In genomic region chr7:71300603-71301002, GRCh38 we compare ENCODE assay signal across 21 cellular contexts.
DNase-seq lines count a peak whose midpoint lies in the region; ATAC-seq, FAIRE-seq and TF ChIP-seq lines count a peak whose summit lies in the region.
"Had no signal": no experiment of that assay in that cellular context is flagged by ENCODE, and none has a peak within 500 bp of the region (broad histone marks: within the 10 kb centered on the region; RNA-seq: fewer than 3 reads in every experiment).

No MANE protein-coding gene starts in this region.

- no peak overlapping the region for H3K23ac ChIP-seq in H1 (ENCODE audit: insufficient read length)

- no peak overlapping the region for H2AK5ac ChIP-seq in H1 (ENCODE audit: low read depth, low read length)

- no peak overlapping the region; the same call in 1 of the 2 replicates for H3K4me3 ChIP-seq in SK-N-MC
- H3K4me3 ChIP-seq in H1 (ENCODE audit: extremely low read depth in 1 of 4, insufficient read depth in 2 of 4, low read depth in 3 of 4, low read length in 4 of 4): no peak overlapping the region
- no peak overlapping the region for H3K4me3 ChIP-seq in muscle layer of colon (ENCODE audit: low read depth in 1 of 2, low read length in 2 of 2)
- no peak overlapping the region for H3K4me3 ChIP-seq in smooth muscle cell
- H3K4me3 ChIP-seq: BLaER1 treated with 17β-estradiol and CSF1 and Interleukin-3, amounts not matched to agents 10 nM and 100 nM had no signal

- H3K27me3 ChIP-seq in H1 (replicated peaks in 1 of 4; ENCODE audit: control insufficient read depth in 3 of 4, extremely low read depth in 1 of 4, insufficient read depth in 3 of 4, low read length in 3 of 4) (no peaks in the 10 kb centered on the region), muscle layer of colon (ENCODE audit: control insufficient read depth in 1 of 2, insufficient read depth in 2 of 2, low read length in 2 of 2) (no peaks in the 10 kb centered on the region), smooth muscle cell (ENCODE audit: low read depth) (no peaks in the 10 kb centered on the region)
- H3K27me3 ChIP-seq: BLaER1 treated with 17β-estradiol and CSF1 and Interleukin-3, amounts not matched to agents 10 nM and 100 nM had no signal

- H2BK5ac ChIP-seq in H1 (ENCODE audit: low read depth, low read length): no peak overlapping the region

- no peak overlapping the region for H2BK15ac ChIP-seq in H1 (ENCODE audit: low read length)

- H2AFZ ChIP-seq in H1 (ENCODE audit: low read length) (no peak overlapping the region), smooth muscle cell (ENCODE audit: low read depth) (peak overlapping the region; percentile 45)

- peaks cover 4% of the 10 kb centered on the region for H3K79me1 ChIP-seq in H1 (ENCODE audit: low read depth, low read length)

- H3K79me2 ChIP-seq in H1 (ENCODE audit: control insufficient read depth in 1 of 2, insufficient read depth in 2 of 2, low read length in 2 of 2) (peaks cover 0 to 65% of the 10 kb centered on the region in 2 experiments; a peak in 3 of 4 replicates), smooth muscle cell (ENCODE audit: low read depth) (no peaks in the 10 kb centered on the region)

- no peak overlapping the region for H3K4me3 Mint-ChIP-seq in natural killer cell treated with Interleukin-12 subunit alpha and Interleukin-12 subunit beta and Interleukin-15 and Interleukin-18, amount 100 ng/mL, for 72 hours
- H3K4me3 Mint-ChIP-seq: CD8-positive, alpha-beta T cell; IgD-negative memory B cell had no signal

- H3K36me3 Mint-ChIP-seq in natural killer cell treated with Interleukin-12 subunit alpha and Interleukin-12 subunit beta and Interleukin-15 and Interleukin-18, amount 100 ng/mL, for 72 hours: no peaks in the 10 kb centered on the region
- H3K36me3 Mint-ChIP-seq: CD8-positive, alpha-beta T cell had no signal

- no peak for FAIRE-seq in H1 (lab: Jason Lieb, UNC)

- CTCF ChIA-PET in H1 (lab: Charles Lee; ENCODE audit: partially characterized antibody): interaction anchor here (0.9 kb wide), 1 partner anchor 8 kb away, joined by 3 read pairs; no protein-coding TSS in a partner anchor

- H3K36me3 ChIP-seq in SK-N-MC (ENCODE audit: insufficient read depth, low read length): no peaks in the 10 kb centered on the region
- no peaks in the 10 kb centered on the region for H3K36me3 ChIP-seq in H1 (ENCODE audit: control insufficient read depth in 2 of 4, insufficient read depth in 4 of 4, low read length in 3 of 4)
- H3K36me3 ChIP-seq in muscle layer of colon (ENCODE audit: insufficient read depth, low read length): no peaks in the 10 kb centered on the region
- H3K36me3 ChIP-seq in smooth muscle cell (ENCODE audit: low read depth): no peaks in the 10 kb centered on the region
- H3K36me3 ChIP-seq: BLaER1 treated with 17β-estradiol and CSF1 and Interleukin-3, amounts not matched to agents 10 nM and 100 nM had no signal

- H3K9me3 Mint-ChIP-seq in natural killer cell treated with Interleukin-12 subunit alpha and Interleukin-12 subunit beta and Interleukin-15 and Interleukin-18, amount 100 ng/mL, for 72 hours: no peaks in the 10 kb centered on the region
- H3K9me3 Mint-ChIP-seq: CD8-positive, alpha-beta T cell had no signal

- no peak overlapping the region for H2BK120ac ChIP-seq in H1 (replicated peaks; ENCODE audit: low read depth, low read length)

- WGBS in H1 (ENCODE audit: extremely low coverage in 1 of 2, insufficient coverage in 1 of 2, insufficient read length in 1 of 2, insufficient replicate concordance in 2 of 2, low coverage in 1 of 2, low lambda C conversion rate in 2 of 2, missing lambda C conversion rate in 1 of 2), 2 experiments: 92% methylated on average over 6 of the region's 6 CpGs; no CpG with 5 or more reads in 1 of the 2 experiments
- 70% methylated on average over 6 of the region's 6 CpGs for WGBS in smooth muscle cell (ENCODE audit: low lambda C conversion rate)

- H4K20me1 ChIP-seq in H1 (replicated peaks in 1 of 2; ENCODE audit: control insufficient read depth in 1 of 2, insufficient read depth in 2 of 2, low read length in 2 of 2): peaks cover 0 to 2% of the 10 kb centered on the region in 2 experiments
- no peaks in the 10 kb centered on the region for H4K20me1 ChIP-seq in smooth muscle cell (ENCODE audit: low read depth)
- H4K20me1 ChIP-seq: BLaER1 treated with 17β-estradiol and CSF1 and Interleukin-3, amounts not matched to agents 10 nM and 100 nM had no signal

- no peak overlapping the region for H3K4me2 ChIP-seq in H1 (ENCODE audit: insufficient read depth in 1 of 2, low read depth in 2 of 2, low read length in 2 of 2)
- no peak overlapping the region for H3K4me2 ChIP-seq in smooth muscle cell
- H3K4me2 ChIP-seq: BLaER1 treated with 17β-estradiol and CSF1 and Interleukin-3, amounts not matched to agents 10 nM and 100 nM had no signal

- ATAC-seq in natural killer cell treated with Interleukin-12 subunit alpha and Interleukin-12 subunit beta and Interleukin-15 and Interleukin-18, amount 100 ng/mL, for 72 hours: no peak
- ATAC-seq in HG03439 (IDR thresholded peaks at IDR 0.05; ENCODE audit: unreplicated experiment): no peak
- ATAC-seq: CD8-positive, alpha-beta T cell had no signal

- H3K56ac ChIP-seq in H1 (replicated peaks; ENCODE audit: insufficient read length, low read depth, low read length): no peak overlapping the region

- H3K9ac ChIP-seq in SK-N-MC (ENCODE audit: insufficient read length) (no peak overlapping the region), H1 (replicated peaks in 1 of 4; ENCODE audit: extremely low read depth in 1 of 4, low read depth in 3 of 4, low read length in 3 of 4) (no peak overlapping the region; a peak in 1 of 7 replicates), muscle layer of colon (ENCODE audit: low read length) (no peak overlapping the region), smooth muscle cell (ENCODE audit: low read depth) (no peak overlapping the region)
- H3K9ac ChIP-seq: BLaER1 treated with 17β-estradiol and CSF1 and Interleukin-3, amounts not matched to agents 10 nM and 100 nM had no signal

- TF ChIP-seq RAD21 in H1 (IDR thresholded peaks at IDR 0.05 in 1 of 2, conservative IDR thresholded peaks at IDR 0.05 in 1 of 2; ENCODE audit: low read depth in 2 of 2, low read length in 2 of 2): no peak

- H3K4me1 ChIP-seq in H1 (replicated peaks in 1 of 4; ENCODE audit: control insufficient read depth in 3 of 4, insufficient read depth in 4 of 4, low read length in 3 of 4): no peaks in the 10 kb centered on the region; a peak in 4 of 7 replicates
- peaks cover 15% of the 10 kb centered on the region for H3K4me1 ChIP-seq in muscle layer of colon (ENCODE audit: insufficient read depth, low read length)
- H3K4me1 ChIP-seq in smooth muscle cell (ENCODE audit: low read depth): peaks cover 12% of the 10 kb centered on the region
- H3K4me1 ChIP-seq: BLaER1 treated with 17β-estradiol and CSF1 and Interleukin-3, amounts not matched to agents 10 nM and 100 nM had no signal

- no peak overlapping the region for H4K5ac ChIP-seq in H1 (ENCODE audit: insufficient read length, low read depth, low read length)

- 0 out of 2 replicates have a peak overlapping the region, but pooled peaks have one; percentile 5 for H2BK20ac ChIP-seq in H1 (ENCODE audit: low read length)

- POLR2A ChIA-PET in H1 (lab: Charles Lee; ENCODE audit: partially characterized antibody): no interaction called here

- no peak overlapping the region for H3K4ac ChIP-seq in H1 (replicated peaks; ENCODE audit: insufficient read length, low read depth, low read length)

- H3K27ac Mint-ChIP-seq in natural killer cell treated with Interleukin-12 subunit alpha and Interleukin-12 subunit beta and Interleukin-15 and Interleukin-18, amount 100 ng/mL, for 72 hours: no peak overlapping the region
- H3K27ac Mint-ChIP-seq: CD8-positive, alpha-beta T cell; IgD-negative memory B cell had no signal

- no peak overlapping the region for H2BK12ac ChIP-seq in H1 (ENCODE audit: low read depth, low read length)

- H3K4me1 Mint-ChIP-seq in natural killer cell treated with Interleukin-12 subunit alpha and Interleukin-12 subunit beta and Interleukin-15 and Interleukin-18, amount 100 ng/mL, for 72 hours (ENCODE audit: low read depth in 2 of 2): no peaks in the 10 kb centered on the region
- H3K4me1 Mint-ChIP-seq: IgD-negative memory B cell had no signal

- peaks cover 7% of the 10 kb centered on the region for H3F3A ChIP-seq in smooth muscle cell (ENCODE audit: low read depth)

- H3K23me2 ChIP-seq in H1 (ENCODE audit: low read depth, low read length): no peaks in the 10 kb centered on the region

- H3K9me3 ChIP-seq in SK-N-MC (ENCODE audit: low read depth, low read length) (no peaks in the 10 kb centered on the region), H1 (ENCODE audit: insufficient read depth in 2 of 2, low read depth in 1 of 2, low read length in 1 of 2) (no peaks in the 10 kb centered on the region), muscle layer of colon (ENCODE audit: low read length) (no peaks in the 10 kb centered on the region), smooth muscle cell (replicated peaks; ENCODE audit: low read depth) (no peaks in the 10 kb centered on the region)
- H3K9me3 ChIP-seq: BLaER1 treated with 17β-estradiol and CSF1 and Interleukin-3, amounts not matched to agents 10 nM and 100 nM had no signal

- no peak for TF ChIP-seq EP300 in H1 (IDR thresholded peaks at IDR 0.05; ENCODE audit: borderline replicate concordance in 1 of 2, low read depth in 2 of 2, low read length in 2 of 2)

- H3K27ac ChIP-seq in SK-N-MC (peak overlapping the region; percentile 52), H1 (ENCODE audit: low read depth, low read length) (no peak overlapping the region), muscle layer of colon (ENCODE audit: low read depth, low read length) (peak overlapping the region; percentile 68), smooth muscle cell (ENCODE audit: low read depth) (no peak overlapping the region)
- H3K27ac ChIP-seq: BLaER1 treated with 17β-estradiol and CSF1 and Interleukin-3, amounts not matched to agents 10 nM and 100 nM; RWPE1 had no signal

- no peak overlapping the region for H3K18ac ChIP-seq in H1 (ENCODE audit: extremely low read depth, low read length)

- TF ChIP-seq POLR2A in H1 (IDR thresholded peaks at IDR 0.05; ENCODE audit: control extremely low read depth in 1 of 2, low read depth in 2 of 2, low read length in 2 of 2): no peak

- TF ChIP-seq CTCF in H1 (IDR thresholded peaks at IDR 0.05; ENCODE audit: control extremely low read depth in 1 of 3, insufficient read depth in 1 of 3, low read depth in 1 of 3, low read length in 3 of 3) (no peak), smooth muscle cell (IDR thresholded peaks at IDR 0.05; ENCODE audit: borderline replicate concordance, insufficient read depth, poor library complexity, severe bottlenecking) (no peak)

- no peak overlapping the region for H4K91ac ChIP-seq in H1 (replicated peaks; ENCODE audit: insufficient read length, low read length)

- no peak for DNase-seq in SK-N-MC (ENCODE audit: low read depth, low spot score)
- DNase-seq in H1 (ENCODE audit: low read depth in 1 of 2, low spot score in 2 of 2): no peak
- no peak for DNase-seq in smooth muscle cell (lab: John Stamatoyannopoulos, UW; ENCODE audit: unreplicated experiment)
- DNase-seq in GF-D8 (lab: John Stamatoyannopoulos, UW): no peak
- DNase-seq in natural killer cell treated with Interleukin-12 subunit alpha and Interleukin-12 subunit beta and Interleukin-15 and Interleukin-18, amount 100 ng/mL, for 72 hours (ENCODE audit: low spot score): no peak
- no peak for DNase-seq in DMS153 (lab: John Stamatoyannopoulos, UW)
- DNase-seq: 8988T; CD8-positive, alpha-beta T cell; GDM1; NCI-H1105; NCI-H146; NCI-H2029 treated with DMSO at 0.1 percent for 48 hours; NCI-H226; NCI-H510A treated with DMSO at 0.1 percent for 48 hours; NCI-H748 treated with DMSO at 0.1 percent for 48 hours; SHP77 treated with DMSO at 0.1 percent for 48 hours had no signal

- H3K14ac ChIP-seq in H1 (ENCODE audit: insufficient read length): no peak overlapping the region

- H3K27me3 Mint-ChIP-seq in natural killer cell treated with Interleukin-12 subunit alpha and Interleukin-12 subunit beta and Interleukin-15 and Interleukin-18, amount 100 ng/mL, for 72 hours: no peaks in the 10 kb centered on the region
- H3K27me3 Mint-ChIP-seq: IgD-negative memory B cell had no signal

- no peak overlapping the region for H4K8ac ChIP-seq in H1 (ENCODE audit: extremely low read depth, insufficient read depth, low read length)

Comparison
In these comparisons a context has a peak if more than half of its experiments do, and no peak if none do; other contexts are left out.
1. H3K27ac ChIP-seq: peak in SK-N-MC (single experiment) and muscle layer of colon (single experiment); none in H1 (single experiment) and smooth muscle cell (single experiment).